ENCODE assay signal across 11 cellular contexts in genomic region chr2:100757621-100758394, GRCh38.
A peak's percentile ranks its signal among the peaks of the same experiment; 100 is the strongest.
DNase-seq lines count a peak whose midpoint lies in the region; ATAC-seq and TF ChIP-seq lines count a peak whose summit lies in the region.
"Had no signal": no experiment of that assay in that cellular context is flagged by ENCODE, and none has a peak within 500 bp of the region (broad histone marks: within the 10 kb centered on the region; RNA-seq: fewer than 3 reads in every experiment).

No MANE protein-coding gene starts in this region.

- H3K27me3 ChIP-seq in NT2/D1 (ENCODE audit: insufficient read depth, insufficient read length) (no peaks in the 10 kb centered on the region), WERI-Rb-1 (ENCODE audit: insufficient read depth, low read depth, severe bottlenecking) (peaks cover 6% of the 10 kb centered on the region)

- H3K9me3 ChIP-seq in NT2/D1 (ENCODE audit: insufficient read depth, low read length) = no peaks in the 10 kb centered on the region
- H3K9me3 ChIP-seq in mucosa of descending colon = no peaks in the 10 kb centered on the region
- H3K9me3 ChIP-seq in WERI-Rb-1 (ENCODE audit: severe bottlenecking) = no peaks in the 10 kb centered on the region

- ATAC-seq in mucosa of descending colon = peak; percentile 44
- ATAC-seq: activated CD4-positive, CD25-positive, alpha-beta regulatory T cell treated with anti-CD3 and anti-CD28 coated beads, Interleukin-2, amount 50 U/mL, for 24 hours had no signal

- no peaks in the 10 kb centered on the region for H3K4me1 ChIP-seq in NT2/D1 (ENCODE audit: insufficient read depth, insufficient read length)
- no peaks in the 10 kb centered on the region for H3K4me1 ChIP-seq in mucosa of descending colon (ENCODE audit: low read depth)

- H3K36me3 ChIP-seq in NT2/D1 (ENCODE audit: insufficient read depth, insufficient read length, low read length) (no peaks in the 10 kb centered on the region), mucosa of descending colon (ENCODE audit: low read depth) (no peaks in the 10 kb centered on the region), WERI-Rb-1 (no peaks in the 10 kb centered on the region)

- no peak overlapping the region for H3K9ac ChIP-seq in NT2/D1 (ENCODE audit: insufficient read length, low read depth)

- TF ChIP-seq CTCF in AG09319 (IDR thresholded peaks at IDR 0.05; ENCODE audit: low read depth, low read length) = no peak
- TF ChIP-seq CTCF in mucosa of descending colon (IDR thresholded peaks at IDR 0.05) = no peak
- no peak for TF ChIP-seq CTCF in WERI-Rb-1 (IDR thresholded peaks at IDR 0.05; ENCODE audit: low read depth, low read length)

- no peak overlapping the region for H3K27ac ChIP-seq in WERI-Rb-1

- H3K4me3 ChIP-seq in NT2/D1 (ENCODE audit: insufficient read length, low read depth) = no peak overlapping the region
- H3K4me3 ChIP-seq in mucosa of descending colon = no peak overlapping the region
- no peak overlapping the region for H3K4me3 ChIP-seq in WERI-Rb-1 (ENCODE audit: low read depth, low read length)

- peak; percentile 67 for DNase-seq in AG09319 (ENCODE audit: extremely low read depth, low read depth)
- DNase-seq in NT2/D1 (ENCODE audit: low read depth, low spot score) = peak; percentile 25
- peak; percentile 70 to 87 for DNase-seq in dermis microvascular lymphatic vessel endothelial cell (ENCODE audit: low read depth in 2 of 2)
- DNase-seq in mucosa of descending colon = peak in 1 of 3 donors; percentile 12
- DNase-seq in ecto neural progenitor cell (ENCODE audit: low spot score) = no peak
- no peak for DNase-seq in NCI-H748 treated with DMSO at 0.1 percent for 48 hours (lab: John Stamatoyannopoulos, UW)
- no peak for DNase-seq in iPS-NIHi11 (ENCODE audit: low spot score)
- no peak for DNase-seq in WERI-Rb-1
- DNase-seq: activated gamma-delta T cell, NCI-H1092 treated with DMSO at 0.1 percent for 48 hours had no signal

- intact Hi-C loops in mucosa of descending colon (cut with DNase I, micrococcal nuclease) = no loop called here

Comparison
In these comparisons a context has a peak if more than half of its experiments do, and no peak if none do; other contexts are left out.
1. DNase-seq: peak in AG09319 (single experiment), NT2/D1 (single experiment) and dermis microvascular lymphatic vessel endothelial cell (2 of 2); none in ecto neural progenitor cell (single experiment), NCI-H748 treated with DMSO at 0.1 percent for 48 hours (single experiment), iPS-NIHi11 (single experiment) and WERI-Rb-1 (single experiment).